In the genomic region with DNA sequence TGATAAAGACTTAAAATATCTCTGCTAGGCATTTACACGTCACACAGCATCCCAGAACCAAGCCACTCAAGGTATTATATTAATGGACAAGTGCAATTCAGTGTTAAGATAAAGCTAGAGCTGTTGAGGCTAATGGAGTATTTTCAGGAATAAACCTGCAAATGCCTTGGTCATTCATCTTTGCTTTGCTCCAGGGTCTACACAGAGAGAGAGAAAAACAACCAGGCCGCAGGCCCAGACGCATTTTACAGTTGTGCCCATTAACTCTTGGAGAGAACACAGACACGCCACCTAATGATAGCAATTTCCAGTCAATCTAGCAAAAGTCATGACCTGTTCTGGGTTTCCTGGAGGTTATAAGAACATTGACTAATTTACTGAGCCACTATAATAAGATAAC, we compare ENCODE assay signal across 12 cellular contexts.
"Had no signal": no experiment of that assay in that cellular context is flagged by ENCODE, and none has a peak within 500 bp of the region (broad histone marks: within the 10 kb centered on the region; RNA-seq: fewer than 3 reads in every experiment).

No MANE protein-coding gene starts in this region.

- H3K27ac Mint-ChIP-seq: activated naive CD4-positive, alpha-beta T cell treated with anti-CD3 and anti-CD28 coated beads, Interleukin-2, amount 10 ng/mL, durations not matched to agents 7 days and 5 days; naive thymus-derived CD4-positive, alpha-beta T cell; progenitor cell of endocrine pancreas; stimulated activated naive B cell treated with anti-CD40 and anti-IgM and Interleukin-4, amounts not matched to agents 10 μg/mL and 1 μg/mL and 100 μg/mL, for 72 hours had no signal

- H3K4me3 Mint-ChIP-seq: activated naive CD4-positive, alpha-beta T cell treated with anti-CD3 and anti-CD28 coated beads, Interleukin-2, amount 10 ng/mL, durations not matched to agents 7 days and 5 days; naive thymus-derived CD4-positive, alpha-beta T cell; stimulated activated naive B cell treated with anti-CD40 and anti-IgM and Interleukin-4, amounts not matched to agents 10 μg/mL and 1 μg/mL and 100 μg/mL, for 72 hours had no signal

- H3K27me3 ChIP-seq: left lung, transverse colon, uterus had no signal

- ATAC-seq: left lung; naive thymus-derived CD4-positive, alpha-beta T cell; stimulated activated naive B cell treated with anti-CD40 and anti-IgM and Interleukin-4, amounts not matched to agents 10 μg/mL and 1 μg/mL and 100 μg/mL, for 72 hours had no signal

- H3K36me3 Mint-ChIP-seq: activated naive CD4-positive, alpha-beta T cell treated with anti-CD3 and anti-CD28 coated beads, Interleukin-2, amount 10 ng/mL, durations not matched to agents 7 days and 5 days; stimulated activated naive B cell treated with anti-CD40 and anti-IgM and Interleukin-4, amounts not matched to agents 10 μg/mL and 1 μg/mL and 100 μg/mL, for 72 hours had no signal

- H3K27ac ChIP-seq: left lung, transverse colon, uterus had no signal

- H3K9me3 ChIP-seq: left lung, transverse colon, uterus had no signal

- H3K4me1 Mint-ChIP-seq: activated naive CD4-positive, alpha-beta T cell treated with anti-CD3 and anti-CD28 coated beads, Interleukin-2, amount 10 ng/mL, durations not matched to agents 7 days and 5 days; naive thymus-derived CD4-positive, alpha-beta T cell; stimulated activated naive B cell treated with anti-CD40 and anti-IgM and Interleukin-4, amounts not matched to agents 10 μg/mL and 1 μg/mL and 100 μg/mL, for 72 hours had no signal

- H3K27me3 Mint-ChIP-seq: activated naive CD4-positive, alpha-beta T cell treated with anti-CD3 and anti-CD28 coated beads, Interleukin-2, amount 10 ng/mL, durations not matched to agents 7 days and 5 days; naive thymus-derived CD4-positive, alpha-beta T cell; progenitor cell of endocrine pancreas; stimulated activated naive B cell treated with anti-CD40 and anti-IgM and Interleukin-4, amounts not matched to agents 10 μg/mL and 1 μg/mL and 100 μg/mL, for 72 hours had no signal

- DNase-seq: activated CD4-positive, alpha-beta T cell treated with anti-CD3 and anti-CD28 coated beads, Interleukin-2, amount 50 U/mL, for 4 hours; activated naive CD4-positive, alpha-beta T cell treated with anti-CD3 and anti-CD28 coated beads, Interleukin-2, amount 10 ng/mL, durations not matched to agents 7 days and 5 days; activated T-cell treated with anti-CD3 and anti-CD28 coated beads, Interleukin-2, amount 50 U/mL, for 48 hours; cortex of kidney; left lung; naive thymus-derived CD4-positive, alpha-beta T cell; stimulated activated CD4-positive, alpha-beta T cell treated with anti-CD3 and anti-CD28 coated beads, Interleukin-2, amount 100 ng/mL, for 48 hours; stimulated activated CD8-positive, alpha-beta memory T cell treated with anti-CD3 and anti-CD28 coated beads, Interleukin-4, amount 100 ng/mL, for 48 hours; stimulated activated naive B cell treated with anti-CD40 and anti-IgM and Interleukin-4, amounts not matched to agents 10 μg/mL and 1 μg/mL and 100 μg/mL, for 72 hours; transverse colon; uterus had no signal
